ENCODE assay signal across 8 cellular contexts in genomic region chr3:18425641-18426403, GRCh38. TPM values are rescaled to one million over a fixed set of nuclear protein-coding genes. Genes with fewer than 3 reads are reported as not detected.
DNase-seq lines count a peak whose midpoint lies in the region; ATAC-seq and TF ChIP-seq lines count a peak whose summit lies in the region.

No MANE protein-coding gene starts in this region.

- H3K9ac ChIP-seq in Karpas-422 (ENCODE audit: low read length): peak overlapping the region; percentile 72

- H3K9me2 ChIP-seq in Karpas-422 (replicated peaks; ENCODE audit: insufficient read depth, low read length): no peaks in the 10 kb centered on the region

- H3K27ac Mint-ChIP-seq in Caco-2 (ENCODE audit: unreplicated experiment): peak overlapping the region; percentile 76

- H3K4me1 ChIP-seq in Caco-2 (no peaks in the 10 kb centered on the region), Karpas-422 (ENCODE audit: low read length) (peaks cover 21% of the 10 kb centered on the region), body of pancreas (peaks cover 29% of the 10 kb centered on the region)

- peaks cover 17% of the 10 kb centered on the region for H3K36me3 Mint-ChIP-seq in Caco-2 (ENCODE audit: insufficient read depth, unreplicated experiment)

- H3K9me3 Mint-ChIP-seq in Caco-2 (ENCODE audit: unreplicated experiment): no peaks in the 10 kb centered on the region

- BruUV-seq in Caco-2 (replicated peaks; lab: Mats Ljungman, UMichigan): no TSS peak

- ATAC-seq in body of pancreas: peak; percentile 71

- POLR2A ChIA-PET in Caco-2 (lab: Charles Lee): no interaction called here

- peak overlapping the region; percentile 72 for H3K4me3 ChIP-seq in Caco-2 (ENCODE audit: low read depth, low read length)
- peak overlapping the region; percentile 69 for H3K4me3 ChIP-seq in Karpas-422 (ENCODE audit: low read length)
- H3K4me3 ChIP-seq in body of pancreas: peak overlapping the region; percentile 81 to 92

- intact Hi-C loops in Caco-2 (cut with micrococcal nuclease; ENCODE audit: unreplicated experiment) (loop anchor here (1.0 to 2.0 kb wide), 2 partner anchors 18 to 333 kb away; no protein-coding TSS in a partner anchor), body of pancreas (cut with DNase I) (no loop called here)

- H3K27ac ChIP-seq in Karpas-422 (ENCODE audit: low read length) (no peak overlapping the region), body of pancreas (peak overlapping the region; percentile 91 to 99 (median 96))

- peak overlapping the region; percentile 88 for H2AFZ ChIP-seq in Karpas-422 (ENCODE audit: low read length)

- H3K4me1 Mint-ChIP-seq in Caco-2 (ENCODE audit: low read depth, unreplicated experiment): peaks cover 2% of the 10 kb centered on the region

- H3K27me3 ChIP-seq in Caco-2 (replicated peaks; ENCODE audit: control insufficient read depth, insufficient read depth, low read length) (no peaks in the 10 kb centered on the region), Karpas-422 (ENCODE audit: low read length) (no peaks in the 10 kb centered on the region), body of pancreas (no peaks in the 10 kb centered on the region)

- DNase-seq in Caco-2 (peak; percentile 47 to 55), Karpas-422 (no peak), T-helper 2 cell (peak; percentile 45 to 81 (median 62)), body of pancreas (peak; percentile 75 to 81 (median 78)), islet precursor cell (peak; percentile 84), middle frontal gyrus (ENCODE audit: extremely low spot score, low spot score) (no peak), pons (ENCODE audit: low spot score) (no peak)
- DNase-seq in stimulated activated CD4-positive, alpha-beta T cell treated with anti-CD3 and anti-CD28 coated beads, Interleukin-15, amount 100 ng/mL, for 24 hours: peak; percentile 85

- H3K79me2 ChIP-seq in Karpas-422 (ENCODE audit: low read length): no peaks in the 10 kb centered on the region

- H3K9me3 ChIP-seq in Caco-2 (no peaks in the 10 kb centered on the region), Karpas-422 (ENCODE audit: low read length) (no peaks in the 10 kb centered on the region), body of pancreas (no peaks in the 10 kb centered on the region)

- peak; percentile 52 to 95 (median 94) for TF ChIP-seq POLR2A in body of pancreas (IDR thresholded peaks at IDR 0.05)

- H3K27me3 Mint-ChIP-seq in Caco-2 (ENCODE audit: insufficient read depth, unreplicated experiment): no peaks in the 10 kb centered on the region

- WGBS in body of pancreas, 2 donors: 1% methylated on average over 42 to 51 of the region's 51 CpGs

- TF ChIP-seq CTCF in Caco-2 (IDR thresholded peaks at IDR 0.05; ENCODE audit: insufficient read depth in 1 of 2, low read depth in 1 of 2, low read length in 1 of 2, severe bottlenecking in 1 of 2, unreplicated experiment in 1 of 2): no peak
- no peak for TF ChIP-seq CTCF in body of pancreas (IDR thresholded peaks at IDR 0.05)

- peak overlapping the region; percentile 86 for H3K4me3 Mint-ChIP-seq in Caco-2 (ENCODE audit: unreplicated experiment)

- H3K36me3 ChIP-seq in Caco-2 (ENCODE audit: control insufficient read depth, insufficient read depth, low read length) (no peaks in the 10 kb centered on the region), Karpas-422 (ENCODE audit: insufficient read depth, low read length) (no peaks in the 10 kb centered on the region), body of pancreas (replicated peaks in 1 of 2; ENCODE audit: insufficient read depth in 1 of 2, low read depth in 2 of 2) (no peaks in the 10 kb centered on the region)

- no peaks in the 10 kb centered on the region for H4K20me1 ChIP-seq in Karpas-422 (ENCODE audit: insufficient read depth, low read depth, low read length)

- peak overlapping the region; percentile 79 for H3K4me2 ChIP-seq in Karpas-422 (ENCODE audit: low read depth, low read length, poor library complexity, severe bottlenecking)

- CTCF ChIA-PET in Caco-2 (lab: Charles Lee): no interaction called here

RNA-seq across cellular contexts. Expression of gene SATB1, which starts 0.7 kb away (rescaled TPM):
- total RNA-seq in Caco-2 (2022) (13.8 and 16.4 TPM in 2 replicates), body of pancreas (10 to 100 TPM; 36.1 to 50.8 TPM)
- total RNA-seq in Karpas-422 (2014; rRNA removed; shearing (Covaris generic); ENCODE audit: low replicate concordance): 5.9 and 6.8 TPM in 2 replicates

Comparison
In these comparisons a context has a peak if more than half of its experiments do, and no peak if none do; other contexts are left out.
1. DNase-seq: peak in Caco-2 (2 of 2), T-helper 2 cell (5 of 5), body of pancreas (4 of 4), islet precursor cell (single experiment) and stimulated activated CD4-positive, alpha-beta T cell treated with anti-CD3 and anti-CD28 coated beads, Interleukin-15, amount 100 ng/mL, for 24 hours (single experiment); none in Karpas-422 (single experiment), middle frontal gyrus (single experiment) and pons (single experiment).
2. Peak in every context shown above with its lines, with median percentiles within 50 percentile points of each other: H3K4me3 ChIP-seq.